ENCODE assay signal across 17 cellular contexts in the genomic region with DNA sequence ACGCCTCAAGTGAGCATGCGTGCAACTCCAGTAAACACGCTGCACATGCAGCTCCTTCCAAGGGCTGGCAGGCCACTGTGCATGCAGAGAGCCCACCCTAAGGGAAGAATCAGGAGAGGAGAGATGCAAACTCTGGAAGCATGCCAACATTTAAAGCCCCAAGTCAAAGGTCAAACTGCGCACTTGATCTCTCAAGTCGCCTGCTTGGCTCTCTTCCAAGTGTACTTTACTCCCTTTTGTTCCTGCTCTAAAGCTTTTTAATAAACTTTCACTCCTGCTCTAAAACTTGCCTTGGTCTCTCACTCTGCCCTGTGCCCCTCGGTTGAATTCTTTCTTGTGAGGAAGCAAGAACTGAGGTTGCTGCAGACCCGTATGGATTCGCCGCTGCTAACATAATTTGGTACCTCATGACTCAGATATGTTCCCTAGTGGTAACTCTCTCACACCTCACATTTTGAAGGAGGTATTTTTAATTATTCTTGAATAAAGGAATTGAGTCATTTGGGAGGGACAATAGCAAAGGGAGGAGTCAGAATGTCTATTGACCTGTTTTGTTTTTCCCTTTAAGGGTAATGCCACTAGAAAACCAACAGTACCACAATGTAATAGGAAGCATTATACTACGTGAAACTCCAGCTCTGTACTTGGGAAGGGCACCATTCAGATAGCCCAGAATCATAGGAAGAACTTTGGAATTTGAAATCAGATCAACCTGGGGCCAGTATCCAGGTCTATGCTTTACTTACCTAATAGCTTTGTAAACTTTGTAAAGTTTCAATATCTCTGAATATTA. TPM values are rescaled to one million over a fixed set of nuclear protein-coding genes. Genes with fewer than 3 reads are reported as not detected.
DNase-seq lines count a peak whose midpoint lies in the region; ATAC-seq, FAIRE-seq and TF ChIP-seq lines count a peak whose summit lies in the region.
"Had no signal": no experiment of that assay in that cellular context is flagged by ENCODE, and none has a peak within 500 bp of the region (broad histone marks: within the 10 kb centered on the region; RNA-seq: fewer than 3 reads in every experiment).

No MANE protein-coding gene starts in this region.

- no peak overlapping the region for H3K4me2 ChIP-seq in K562 (ENCODE audit: insufficient read depth, low read length)
- H3K4me2 ChIP-seq: SK-N-SH had no signal

- TF ChIP-seq CTCF in K562 (IDR thresholded peaks at IDR 0.05 in 2 of 3, conservative IDR thresholded peaks at IDR 0.05 in 1 of 3; ENCODE audit: insufficient read depth in 2 of 3, low read depth in 1 of 3, low read length in 3 of 3) = no peak

- peaks cover 3% of the 10 kb centered on the region for H3K9me1 ChIP-seq in K562 (ENCODE audit: control insufficient read depth, insufficient read depth, low read length)

- no peaks in the 10 kb centered on the region for H3K79me2 ChIP-seq in K562 (ENCODE audit: control insufficient read depth, insufficient read depth, low read length)

- H3K9ac ChIP-seq in K562 (ENCODE audit: insufficient read depth in 1 of 2, low read depth in 2 of 2, low read length in 2 of 2) = no peak overlapping the region
- H3K9ac ChIP-seq: SK-N-SH had no signal

- no peaks in the 10 kb centered on the region for H3K4me1 ChIP-seq in K562 (replicated peaks in 1 of 2; ENCODE audit: control insufficient read depth in 2 of 2, insufficient read depth in 2 of 2, low read length in 2 of 2)
- H3K4me1 ChIP-seq: prostate gland had no signal

- H4K20me1 ChIP-seq in K562 (replicated peaks; ENCODE audit: control insufficient read depth, insufficient read depth, low read length) = no peaks in the 10 kb centered on the region

- no TSS peak for BruUV-seq in K562 (replicated peaks; lab: Mats Ljungman, UMichigan)

- H3K27me3 ChIP-seq in K562 (ENCODE audit: control insufficient read depth in 2 of 2, insufficient read depth in 2 of 2, low read length in 2 of 2) = peaks cover 8 to 38% of the 10 kb centered on the region in 2 experiments; a peak in 4 of 5 replicates

- no peak overlapping the region for H2AFZ ChIP-seq in K562 (ENCODE audit: low read depth, low read length)

- no peaks in the 10 kb centered on the region for H3K9me3 ChIP-seq in K562 (replicated peaks; ENCODE audit: control insufficient read depth, insufficient read depth, low read depth, low read length)
- H3K9me3 ChIP-seq: prostate gland, SK-N-SH had no signal

- ATAC-seq in GM18867 (IDR thresholded peaks at IDR 0.05; ENCODE audit: unreplicated experiment) (peak; percentile 5), K562 (no peak), GM21390 (IDR thresholded peaks at IDR 0.05; ENCODE audit: unreplicated experiment) (no peak)

- in situ Hi-C loops in K562 (cut with MboI) = no loop called here

- CTCF ChIA-PET in K562 (lab: Yijun Ruan, JAX; ENCODE audit: low intra/inter-chr PET ratio) = no interaction called here

- no peak for TF ChIP-seq POLR2A in K562 (conservative IDR thresholded peaks at IDR 0.05)

- WGBS in K562 (ENCODE audit: insufficient coverage, low coverage, missing lambda C conversion rate) = 8% methylated on average over 10 of the region's 10 CpGs

- H3K36me3 ChIP-seq in K562 (ENCODE audit: control insufficient read depth, insufficient read depth, low read length) = no peaks in the 10 kb centered on the region
- H3K36me3 ChIP-seq: prostate gland had no signal

- no peak overlapping the region for H3K4me3 ChIP-seq in K562
- H3K4me3 ChIP-seq: prostate gland had no signal

- no peak for FAIRE-seq in K562 (lab: Jason Lieb, UNC)
- no peak for FAIRE-seq in HTR-8/SVneo (lab: Jason Lieb, UNC)

- DNase-seq in NCI-H1105 (lab: John Stamatoyannopoulos, UW) (peak; percentile 64), K562 (ENCODE audit: extremely low read depth in 1 of 4, low spot score in 3 of 4) (no peak), mucosa of gallbladder (ENCODE audit: low spot score) (peak; percentile 60), HTR-8/SVneo (ENCODE audit: insufficient read length, low spot score) (no peak), DMS 273 (lab: John Stamatoyannopoulos, UW; ENCODE audit: unreplicated experiment) (no peak), GM03348 (ENCODE audit: low spot score) (no peak)
- DNase-seq: activated CD4-positive, alpha-beta T cell treated with anti-CD3 and anti-CD28 coated beads, Interleukin-2, amount 50 U/mL, for 48 hours; activated T-cell treated with anti-CD3 and anti-CD28 coated beads, Interleukin-2, amount 50 U/mL, for 48 hours; CD4-positive, alpha-beta T cell; islet precursor cell; Kasumi-1; NCI-H187 treated with DMSO at 0.1 percent for 48 hours; SK-N-SH had no signal

- POLR2A ChIA-PET in K562 (lab: Yijun Ruan, JAX) = interaction anchor here (0.9 to 1.4 kb wide), 2 partner anchors 10 to 15 kb away, joined by 3 read pairs; no protein-coding TSS in a partner anchor

- TF ChIP-seq RAD21 in K562 (CRISPR knock-in tag; conservative IDR thresholded peaks at IDR 0.05 in 1 of 2, IDR thresholded peaks at IDR 0.05 in 1 of 2) = no peak

- no peak for TF ChIP-seq EP300 in K562 (IDR thresholded peaks at IDR 0.05; ENCODE audit: low read length)

- H3K27ac ChIP-seq in K562 (ENCODE audit: extremely low read depth, low read depth, low read length) = no peak overlapping the region
- H3K27ac ChIP-seq: epithelial cell of prostate, prostate gland had no signal

- intact Hi-C loops in K562 (cut with micrococcal nuclease) = no loop called here

TF ChIP-seq in K562, 482 proteins besides CTCF, POLR2A, EP300 and RAD21:
- no peak for TF ChIP-seq NR2C2 (CRISPR knock-in tag; IDR thresholded peaks at IDR 0.05)
- TF ChIP-seq NR2C2 (tag; IDR thresholded peaks at IDR 0.05) = peak; percentile 36; the same call in 1 of the 2 replicates
- peak; percentile 80 for TF ChIP-seq NFIC (IDR thresholded peaks at IDR 0.05)
- TF ChIP-seq TBL1XR1 (IDR thresholded peaks at IDR 0.05; ENCODE audit: low read length in 2 of 2) = no peak
- TF ChIP-seq FOSL1 (tag; conservative IDR thresholded peaks at IDR 0.05) = 0 out of 2 replicates have a peak, but pooled peaks have one; percentile 10

RNA-seq across cellular contexts. Expression of gene DGKG, which starts 19.6 kb away (rescaled TPM):
- 0.11 and 0.81 TPM in 2 replicates for total RNA-seq in K562 (2011; cell fraction: chromatin; rRNA removed; ENCODE audit: low replicate concordance)
- total RNA-seq in K562 (2011; cell fraction: nucleolus; rRNA removed) = 0.53 TPM in 1 of 2 replicates, not detected in the other
- 0.07 TPM in 1 of 2 replicates, not detected in the other for total RNA-seq in K562 (2011; cell fraction: nucleoplasm; rRNA removed)
- 0.27 TPM in 1 of 2 replicates, not detected in the other for total RNA-seq in K562 (2014; rRNA removed)
- total RNA-seq in K562 (2014; rRNA removed; fragmentation: Illumina TruSeq; extraction: Trizol) = 0.35 and 0.36 TPM in 2 replicates
- total RNA-seq in K562 (2015; rRNA removed; fragmentation: Illumina TruSeq; extraction: Trizol) = 0.04 and 0.15 TPM in 2 replicates
- 0.29 TPM in 1 of 2 replicates, not detected in the other for total RNA-seq in K562 (2021)
- 0.14 TPM in 1 of 2 replicates, not detected in the other for polyA plus RNA-seq in K562 (2011; rRNA removed)
- 0.07 TPM in 1 of 2 replicates, not detected in the other for polyA plus RNA-seq in K562 (2011; cell fraction: cytosol; rRNA removed)
- 0.10 TPM in 1 of 2 replicates, not detected in the other for polyA plus RNA-seq in K562 (2011; cell fraction: nucleus; rRNA removed)
- polyA plus RNA-seq in K562 (2012) = 0.12 and 0.22 TPM in 2 replicates
- polyA plus RNA-seq in K562 (2014; fragmentation: Illumina TruSeq; extraction: Trizol) = 0.18 TPM in 1 of 2 replicates, not detected in the other
- under 1 TPM; 0.13 to 0.15 TPM for polyA plus RNA-seq in K562 (2014; fragmentation: Nextera tagmentation; extraction: Ambion mirVana)
- 0.01 and 0.35 TPM in 2 replicates for polyA plus RNA-seq in K562 (2014; rRNA removed)
- 0.77 TPM in 1 of 2 replicates, not detected in the other for polyA minus RNA-seq in K562 (2011; rRNA and poly(A)+ RNA removed)
- not detected in 2 replicates for polyA minus RNA-seq in K562 (2011; cell fraction: cytosol; rRNA and poly(A)+ RNA removed)
- 0.54 TPM in 1 of 2 replicates, not detected in the other for polyA minus RNA-seq in K562 (2011; cell fraction: nucleus; rRNA and poly(A)+ RNA removed)
- total RNA-seq in mucosa of gallbladder = 7.3 TPM
- total RNA-seq: CD4-positive, alpha-beta T cell had no signal

Comparison
In these comparisons a context has a peak if more than half of its experiments do, and no peak if none do; other contexts are left out.
1. DNase-seq: peak in NCI-H1105 (single experiment) and mucosa of gallbladder (single experiment); none in K562 (0 of 4), HTR-8/SVneo (single experiment), DMS 273 (single experiment) and GM03348 (single experiment).